ENCODE assay signal across 9 cellular contexts in the genomic region with DNA sequence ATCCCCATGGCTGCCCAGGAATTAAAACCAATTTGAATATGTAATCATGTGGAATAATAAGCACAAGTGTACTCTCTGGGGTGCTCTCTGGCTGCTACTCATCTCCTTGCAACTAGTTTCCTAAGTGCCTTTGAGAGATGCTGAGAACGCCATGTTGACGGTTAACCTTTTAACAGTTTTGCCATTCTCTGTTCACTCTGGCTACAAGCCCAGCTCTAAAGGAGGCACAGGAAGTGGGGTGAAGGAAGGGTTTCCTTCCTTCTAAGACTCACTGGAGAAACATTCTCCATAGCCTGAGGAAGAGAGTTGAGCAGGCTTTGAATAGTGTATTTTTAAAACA.
DNase-seq lines count a peak whose midpoint lies in the region; ATAC-seq and TF ChIP-seq lines count a peak whose summit lies in the region.
"Had no signal": no experiment of that assay in that cellular context is flagged by ENCODE, and none has a peak within 500 bp of the region (broad histone marks: within the 10 kb centered on the region; RNA-seq: fewer than 3 reads in every experiment).

No MANE protein-coding gene starts in this region.

- peaks cover 40% of the 10 kb centered on the region for H3K4me1 ChIP-seq in MM.1S (ENCODE audit: low read length)
- peaks cover 0 to 6% of the 10 kb centered on the region in 2 donors for H3K4me1 ChIP-seq in neuronal stem cell (ENCODE audit: control insufficient read depth in 2 of 2, insufficient read depth in 1 of 2, low read depth in 1 of 2, low read length in 2 of 2)
- no peaks in the 10 kb centered on the region for H3K4me1 ChIP-seq in trophoblast cell (ENCODE audit: control insufficient read depth in 1 of 2, insufficient read depth in 2 of 2, low read length in 2 of 2)

- no peak for DNase-seq in MM.1S
- peak; percentile 51 for DNase-seq in brain pericyte (ENCODE audit: low read depth, low spot score)
- DNase-seq in neuronal stem cell (ENCODE audit: low spot score), result no peak
- no peak for DNase-seq in trophoblast cell
- DNase-seq in SK-N-DZ (ENCODE audit: low spot score), result no peak
- DNase-seq: kidney glomerular epithelial cell had no signal

- H3K18ac ChIP-seq in neuronal stem cell (ENCODE audit: low read length) (no peak overlapping the region), trophoblast cell (ENCODE audit: low read length) (no peak overlapping the region)

- TF ChIP-seq CTCF in GM12875 (IDR thresholded peaks at IDR 0.05; ENCODE audit: borderline replicate concordance, insufficient read depth, low read depth, low read length), result no peak
- no peak for TF ChIP-seq CTCF in MM.1S (IDR thresholded peaks at IDR 0.05; ENCODE audit: low read length)

- no peak overlapping the region for H4K12ac ChIP-seq in trophoblast cell (ENCODE audit: low read depth, low read length)

- H4K8ac ChIP-seq in neuronal stem cell (ENCODE audit: low read depth, low read length) (no peak overlapping the region), trophoblast cell (ENCODE audit: low read depth, low read length) (no peak overlapping the region)

- H3K9me2 ChIP-seq in MM.1S (replicated peaks; ENCODE audit: insufficient read depth, low read length), result no peaks in the 10 kb centered on the region

- H3K79me1 ChIP-seq in neuronal stem cell (ENCODE audit: low read depth, low read length) (no peaks in the 10 kb centered on the region), trophoblast cell (ENCODE audit: low read length) (no peaks in the 10 kb centered on the region)

- ATAC-seq in GM18517 (IDR thresholded peaks at IDR 0.05; ENCODE audit: unreplicated experiment) (no peak), HG03565 (IDR thresholded peaks at IDR 0.05; ENCODE audit: unreplicated experiment) (no peak)

- H2AFZ ChIP-seq in MM.1S (ENCODE audit: low read length) (no peak overlapping the region), neuronal stem cell (ENCODE audit: low read length) (peak overlapping the region; percentile 54), trophoblast cell (ENCODE audit: insufficient read depth, low read length, poor library complexity) (no peak overlapping the region)

- H3K23ac ChIP-seq in neuronal stem cell (ENCODE audit: low read depth, low read length, poor library complexity), result no peak overlapping the region
- H3K23ac ChIP-seq in trophoblast cell (ENCODE audit: low read length), result no peak overlapping the region

- peaks cover 33% of the 10 kb centered on the region for H3F3A ChIP-seq in MM.1S (ENCODE audit: insufficient read depth, low read length)

- H4K91ac ChIP-seq in neuronal stem cell (ENCODE audit: low read depth, low read length, poor library complexity) (no peak overlapping the region), trophoblast cell (ENCODE audit: low read depth, low read length) (no peak overlapping the region)

- H2BK12ac ChIP-seq in neuronal stem cell (ENCODE audit: low read length), result no peak overlapping the region
- no peak overlapping the region for H2BK12ac ChIP-seq in trophoblast cell (ENCODE audit: low read length)

- H3K4me3 ChIP-seq in GM12875 (ENCODE audit: low read depth, low read length) (peak overlapping the region; percentile 8), MM.1S (ENCODE audit: low read length) (no peak overlapping the region), neuronal stem cell (ENCODE audit: low read length in 2 of 2) (no peak overlapping the region), trophoblast cell (ENCODE audit: low read depth, low read length) (no peak overlapping the region)

- no CpG with 5 or more reads among the region's 2 CpGs for WGBS in neuronal stem cell (ENCODE audit: extremely low coverage in 2 of 2, insufficient read length in 2 of 2, insufficient replicate concordance in 1 of 2), 2 donors
- no CpG with 5 or more reads among the region's 2 CpGs for WGBS in trophoblast cell (ENCODE audit: extremely low coverage, insufficient coverage, insufficient read length)

- H2BK120ac ChIP-seq in neuronal stem cell (ENCODE audit: low read depth, low read length), result no peak overlapping the region
- no peak overlapping the region for H2BK120ac ChIP-seq in trophoblast cell (ENCODE audit: insufficient read depth, low read length, poor library complexity)

- no peaks in the 10 kb centered on the region for H3K79me2 ChIP-seq in MM.1S (ENCODE audit: low read length)
- H3K79me2 ChIP-seq in trophoblast cell (ENCODE audit: control insufficient read depth, insufficient read depth, low read length, poor library complexity), result no peaks in the 10 kb centered on the region

- no peaks in the 10 kb centered on the region for H3K9me3 ChIP-seq in MM.1S (replicated peaks; ENCODE audit: insufficient read depth, low read length)
- no peaks in the 10 kb centered on the region for H3K9me3 ChIP-seq in neuronal stem cell (replicated peaks in 1 of 2; ENCODE audit: control insufficient read depth in 2 of 2, insufficient read depth in 1 of 2, low read depth in 1 of 2, low read length in 2 of 2)
- H3K9me3 ChIP-seq in trophoblast cell (ENCODE audit: insufficient read depth, low read depth, low read length), result no peaks in the 10 kb centered on the region

- H3K9ac ChIP-seq in MM.1S (ENCODE audit: low read length) (no peak overlapping the region), neuronal stem cell (ENCODE audit: low read depth, low read length, poor library complexity) (no peak overlapping the region), trophoblast cell (ENCODE audit: low read length) (no peak overlapping the region)

- no peak overlapping the region for H2BK5ac ChIP-seq in neuronal stem cell (ENCODE audit: low read length)
- no peak overlapping the region for H2BK5ac ChIP-seq in trophoblast cell (ENCODE audit: low read depth, low read length, poor library complexity)

- H4K20me1 ChIP-seq in MM.1S (ENCODE audit: insufficient read depth, low read length), result no peaks in the 10 kb centered on the region

- H3K27me3 ChIP-seq in MM.1S (replicated peaks; ENCODE audit: insufficient read depth, low read length), result no peaks in the 10 kb centered on the region
- H3K27me3 ChIP-seq in neuronal stem cell (ENCODE audit: control insufficient read depth in 3 of 3, insufficient read depth in 3 of 3, low read depth in 1 of 3, low read length in 3 of 3), result peaks cover 0 to 4% (median 0%) of the 10 kb centered on the region in 3 experiments
- H3K27me3 ChIP-seq in trophoblast cell (ENCODE audit: insufficient read depth, low read length), result no peaks in the 10 kb centered on the region

- H3K4me2 ChIP-seq in MM.1S (ENCODE audit: low read depth, low read length) (peak overlapping the region; percentile 59), neuronal stem cell (ENCODE audit: insufficient read depth, low read length, poor library complexity, severe bottlenecking) (no peak overlapping the region), trophoblast cell (ENCODE audit: low read length) (no peak overlapping the region)

- no peaks in the 10 kb centered on the region for H3K36me3 ChIP-seq in MM.1S (replicated peaks; ENCODE audit: insufficient read depth, low read length)
- no peaks in the 10 kb centered on the region for H3K36me3 ChIP-seq in neuronal stem cell (replicated peaks in 1 of 2; ENCODE audit: control insufficient read depth in 2 of 2, insufficient read depth in 2 of 2, low read length in 2 of 2)
- H3K36me3 ChIP-seq in trophoblast cell (ENCODE audit: control insufficient read depth in 1 of 2, insufficient read depth in 2 of 2, low read length in 2 of 2), result no peaks in the 10 kb centered on the region

- H3K14ac ChIP-seq in neuronal stem cell (ENCODE audit: low read length) (no peak overlapping the region), trophoblast cell (ENCODE audit: low read length) (no peak overlapping the region)

- H2BK15ac ChIP-seq in neuronal stem cell (ENCODE audit: low read length), result no peak overlapping the region

- H3K4ac ChIP-seq in neuronal stem cell (ENCODE audit: low read length), result no peak overlapping the region
- H3K4ac ChIP-seq in trophoblast cell (ENCODE audit: low read depth, low read length), result no peak overlapping the region

- peak overlapping the region; percentile 84; the same call in 1 of the 2 replicates for H3K27ac ChIP-seq in MM.1S (ENCODE audit: low read length)
- H3K27ac ChIP-seq in neuronal stem cell (replicated peaks; ENCODE audit: low read length), result no peak overlapping the region
- no peak overlapping the region for H3K27ac ChIP-seq in trophoblast cell (ENCODE audit: low read depth, low read length)

- H2AK5ac ChIP-seq in neuronal stem cell (ENCODE audit: low read depth, low read length) (no peak overlapping the region), trophoblast cell (ENCODE audit: low read length) (no peak overlapping the region)
